In genomic region chr13:114096811-114097503, GRCh38 we compare ENCODE assay signal across 9 cellular contexts. TPM values are rescaled to one million over a fixed set of nuclear protein-coding genes. Genes with fewer than 3 reads are reported as not detected.
DNase-seq lines count a peak whose midpoint lies in the region; ATAC-seq and TF ChIP-seq lines count a peak whose summit lies in the region.
"Had no signal": no experiment of that assay in that cellular context is flagged by ENCODE, and none has a peak within 500 bp of the region (broad histone marks: within the 10 kb centered on the region; RNA-seq: fewer than 3 reads in every experiment).

No MANE protein-coding gene starts in this region.

- peaks cover 0 to 37% (median 33%) of the 10 kb centered on the region in 4 donors for H3K4me1 ChIP-seq in sigmoid colon

- TF ChIP-seq CTCF in dorsolateral prefrontal cortex (IDR thresholded peaks at IDR 0.05 in 54 of 56, conservative IDR thresholded peaks at IDR 0.05 in 2 of 56; ENCODE audit: low read depth in 1 of 56, partially characterized antibody in 56 of 56) (no peak), sigmoid colon (IDR thresholded peaks at IDR 0.05) (no peak)

- no peak for TF ChIP-seq POLR2A in sigmoid colon (IDR thresholded peaks at IDR 0.05)

- TF ChIP-seq EP300 in sigmoid colon (IDR thresholded peaks at IDR 0.05): no peak

- H3K27me3 ChIP-seq in dorsolateral prefrontal cortex (no peaks in the 10 kb centered on the region), sigmoid colon (no peaks in the 10 kb centered on the region)

- peak overlapping the region in 3 of 59 donors; percentile 4 to 24 (median 16) for H3K4me3 ChIP-seq in dorsolateral prefrontal cortex
- no peak overlapping the region for H3K4me3 ChIP-seq in sigmoid colon

- H3K27ac ChIP-seq in dorsolateral prefrontal cortex: peak overlapping the region in 50 of 59 donors; percentile 6 to 90 (median 74)
- no peak overlapping the region for H3K27ac ChIP-seq in sigmoid colon

- no peaks in the 10 kb centered on the region for H3K36me3 ChIP-seq in sigmoid colon

- peak; percentile 1 for DNase-seq in activated CD4-positive, alpha-beta T cell treated with anti-CD3 and anti-CD28 coated beads for 48 hours
- DNase-seq in activated CD4-positive, alpha-beta T cell treated with anti-CD3 and anti-CD28 coated beads for 4 hours: no peak
- DNase-seq in NCI-H2107 (lab: John Stamatoyannopoulos, UW) (peak; percentile 34), dorsolateral prefrontal cortex (peak in 4 of 10 donors; percentile 34 to 68 (median 43)), sigmoid colon (peak; percentile 57), DMS53 treated with DMSO at 0.1 percent for 48 hours (lab: John Stamatoyannopoulos, UW; ENCODE audit: unreplicated experiment) (no peak)
- DNase-seq: NCI-H1694 had no signal

- 89% methylated on average over 28 of the region's 28 CpGs for whole genome bisulfite sequencing in sigmoid colon, 2 donors

- H3K9me3 ChIP-seq in sigmoid colon: no peaks in the 10 kb centered on the region

- no peak for ATAC-seq in GM21515 (IDR thresholded peaks at IDR 0.05; ENCODE audit: unreplicated experiment)
- no peak for ATAC-seq in GM21381 (IDR thresholded peaks at IDR 0.05; ENCODE audit: unreplicated experiment)

- intact Hi-C loops in dorsolateral prefrontal cortex (cut with DNase I) (no loop called here), sigmoid colon (cut with DNase I) (no loop called here)

RNA-seq across cellular contexts. Expression of gene RASA3, which starts 35.5 kb away (rescaled TPM):
- 10 to 100 TPM; 31.0 to 93.4 (median 44.7) TPM for total RNA-seq in dorsolateral prefrontal cortex
- 10 to 100 TPM; 15.0 to 22.4 (median 17.8) TPM for total RNA-seq in sigmoid colon
- polyA plus RNA-seq in sigmoid colon: 10 to 100 TPM in 1 of 3 donors, 1 to 10 TPM in 2; 4.2 to 16.9 (median 5.4) TPM

Comparison
In these comparisons a context has a peak if more than half of its experiments do, and no peak if none do; other contexts are left out.
1. DNase-seq: peak in activated CD4-positive, alpha-beta T cell treated with anti-CD3 and anti-CD28 coated beads for 48 hours (single experiment), NCI-H2107 (single experiment) and sigmoid colon (single experiment); none in activated CD4-positive, alpha-beta T cell treated with anti-CD3 and anti-CD28 coated beads for 4 hours (0 of 2) and DMS53 treated with DMSO at 0.1 percent for 48 hours (single experiment).
2. H3K27ac ChIP-seq: peak in dorsolateral prefrontal cortex (50 of 59); none in sigmoid colon (0 of 4).